ENCODE assay signal across 8 cellular contexts in the genomic region with DNA sequence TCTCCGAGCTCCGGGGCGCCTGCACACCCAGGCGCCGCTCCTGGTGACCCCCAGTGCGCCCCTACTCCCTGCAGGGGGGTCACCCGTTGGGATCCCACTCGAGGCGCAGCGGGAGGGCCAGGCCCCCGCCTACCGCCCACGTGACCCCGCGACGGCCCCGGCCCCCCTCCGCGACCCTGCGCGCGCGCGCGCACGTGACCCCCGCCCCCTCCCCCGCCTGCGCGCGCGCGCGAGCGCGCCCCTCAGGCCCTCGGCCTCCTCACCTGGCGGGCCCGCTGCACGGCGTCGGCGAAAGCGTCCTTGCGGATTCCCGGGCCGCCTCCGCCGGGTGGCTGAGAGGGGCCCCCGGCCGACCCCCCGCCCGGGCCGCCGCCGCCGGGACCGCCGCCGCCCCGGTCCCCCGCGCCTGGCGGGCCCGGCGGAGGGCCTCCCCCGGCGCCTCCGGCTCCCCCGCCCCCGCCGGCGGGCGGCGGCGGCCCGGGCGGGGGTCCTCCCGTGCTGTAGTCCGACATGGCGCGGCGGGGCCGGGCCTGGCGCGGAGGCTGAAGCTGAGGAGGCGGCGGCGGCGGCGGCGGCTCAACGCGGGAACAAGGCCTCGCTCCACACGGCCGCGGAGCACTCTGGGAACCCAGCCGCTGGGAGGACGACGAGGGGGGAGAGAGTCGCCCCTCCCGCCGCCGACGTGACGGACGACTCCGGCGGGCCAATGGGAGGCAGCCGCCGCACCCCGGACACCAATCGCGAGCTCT. TPM values are rescaled to one million over a fixed set of nuclear protein-coding genes. Genes with fewer than 3 reads are reported as not detected.
DNase-seq lines count a peak whose midpoint lies in the region; ATAC-seq and TF ChIP-seq lines count a peak whose summit lies in the region.

A gene with protein sequence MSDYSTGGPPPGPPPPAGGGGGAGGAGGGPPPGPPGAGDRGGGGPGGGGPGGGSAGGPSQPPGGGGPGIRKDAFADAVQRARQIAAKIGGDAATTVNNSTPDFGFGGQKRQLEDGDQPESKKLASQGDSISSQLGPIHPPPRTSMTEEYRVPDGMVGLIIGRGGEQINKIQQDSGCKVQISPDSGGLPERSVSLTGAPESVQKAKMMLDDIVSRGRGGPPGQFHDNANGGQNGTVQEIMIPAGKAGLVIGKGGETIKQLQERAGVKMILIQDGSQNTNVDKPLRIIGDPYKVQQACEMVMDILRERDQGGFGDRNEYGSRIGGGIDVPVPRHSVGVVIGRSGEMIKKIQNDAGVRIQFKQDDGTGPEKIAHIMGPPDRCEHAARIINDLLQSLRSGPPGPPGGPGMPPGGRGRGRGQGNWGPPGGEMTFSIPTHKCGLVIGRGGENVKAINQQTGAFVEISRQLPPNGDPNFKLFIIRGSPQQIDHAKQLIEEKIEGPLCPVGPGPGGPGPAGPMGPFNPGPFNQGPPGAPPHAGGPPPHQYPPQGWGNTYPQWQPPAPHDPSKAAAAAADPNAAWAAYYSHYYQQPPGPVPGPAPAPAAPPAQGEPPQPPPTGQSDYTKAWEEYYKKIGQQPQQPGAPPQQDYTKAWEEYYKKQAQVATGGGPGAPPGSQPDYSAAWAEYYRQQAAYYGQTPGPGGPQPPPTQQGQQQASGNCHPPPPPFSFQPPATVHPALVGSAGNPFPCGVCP (minus strand): TSS at position 622 of the 749 bp plus-strand sequence. CDS start 110 bp downstream, at position 512.

- in situ Hi-C loops in Caki2 (cut with HindIII; ENCODE audit: low pct_unique_long_range_greater_than_20kb, low sequenced_read_pairs), result no loop called here

- H3K27me3 ChIP-seq in HUES48 (ENCODE audit: control insufficient read depth, insufficient read depth, low read length) (peaks cover 1% of the 10 kb centered on the region), neutrophil (no peaks in the 10 kb centered on the region)

- H3K4me1 ChIP-seq in HUES48 (ENCODE audit: control insufficient read depth, insufficient read depth, low read length) (no peaks in the 10 kb centered on the region), neutrophil (ENCODE audit: control insufficient read depth in 1 of 2, insufficient read depth in 1 of 2, low read depth in 1 of 2, low read length in 1 of 2) (peaks cover 19 to 20% of the 10 kb centered on the region in 2 experiments)

- TF ChIP-seq CTCF in foreskin fibroblast (IDR thresholded peaks at IDR 0.05; ENCODE audit: low read depth, low read length) (no peak), neutrophil (IDR thresholded peaks at IDR 0.05) (peak; percentile 30)

- no peak for DNase-seq in Caki2 (ENCODE audit: low read depth)
- DNase-seq in activated T-cell treated with anti-CD3 and anti-CD28 coated beads, Interleukin-2, amount 50 U/mL, for 1 hour, result peak; percentile 49
- DNase-seq in foreskin fibroblast, result peak in 1 of 2 donors; percentile 51
- no peak for DNase-seq in SKM-1 treated with dmso at 0.1 percent for 144 hours (lab: John Stamatoyannopoulos, UW; ENCODE audit: unreplicated experiment)
- no peak for DNase-seq in NCI-H128 (lab: John Stamatoyannopoulos, UW; ENCODE audit: unreplicated experiment)

- H3K4me3 ChIP-seq in HUES48 (ENCODE audit: low read depth, low read length) (peak within 1 kb of the TSS; percentile 91), foreskin fibroblast (ENCODE audit: low read depth in 1 of 2, low read length in 2 of 2) (peak within 1 kb of the TSS; percentile 97 to 98), neutrophil (ENCODE audit: low read depth in 1 of 2, low read length in 1 of 2) (peak within 1 kb of the TSS; percentile 68 to 69)

- peaks cover 35% of the 10 kb centered on the region for H3K36me3 ChIP-seq in HUES48 (ENCODE audit: control insufficient read depth, insufficient read depth, low read length)
- H3K36me3 ChIP-seq in neutrophil, result peaks cover 19% of the 10 kb centered on the region

- no peak for ATAC-seq in HG03378 (IDR thresholded peaks at IDR 0.05; ENCODE audit: unreplicated experiment)

- H3K9me3 ChIP-seq in HUES48 (ENCODE audit: control insufficient read depth, insufficient read depth, low read length) (peaks cover 4% of the 10 kb centered on the region; the same call in 1 of the 2 replicates), neutrophil (no peaks in the 10 kb centered on the region)

- H3K9ac ChIP-seq in HUES48 (ENCODE audit: low read depth, low read length), result peak within 1 kb of the TSS; percentile 65

- peak within 1 kb of the TSS; percentile 79 for H3K27ac ChIP-seq in HUES48 (ENCODE audit: low read depth, low read length)
- peak within 1 kb of the TSS; percentile 82 for H3K27ac ChIP-seq in neutrophil

RNA-seq across cellular contexts. Expression of the gene that starts here (rescaled TPM):
- total RNA-seq in Caki2 (2014; rRNA removed; shearing (Covaris generic); ENCODE audit: low replicate concordance), result 56.0 and 72.8 TPM in 2 replicates
